ENCODE assay signal across 1 cellular context in the genomic region with DNA sequence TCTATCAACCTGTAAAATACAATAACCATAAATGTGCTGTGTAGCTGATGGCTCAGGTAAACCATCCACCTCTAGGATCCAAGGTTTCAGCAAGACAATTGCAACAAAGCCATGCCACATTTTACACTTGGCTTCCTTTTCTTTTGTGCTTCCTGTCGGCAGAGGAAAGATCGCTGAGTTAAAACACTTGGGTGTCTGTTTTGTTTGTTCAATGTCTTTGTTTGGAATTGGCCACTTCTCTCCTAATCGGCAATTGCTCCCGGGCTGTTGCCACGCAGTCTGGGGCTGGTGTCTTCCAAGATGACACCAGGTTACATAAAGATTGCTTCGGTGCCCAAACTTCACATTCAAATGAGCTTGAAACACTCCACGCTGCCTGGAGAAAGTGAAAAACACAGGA.
TF ChIP-seq lines count a peak whose summit lies in the region.

No MANE protein-coding gene starts in this region.

TF ChIP-seq in H1, 55 proteins besides CTCF, POLR2A, EP300 and RAD21 (continued from another document):
- TF ChIP-seq ATF3 (IDR thresholded peaks at IDR 0.05; ENCODE audit: insufficient read depth, low read depth, low read length) (no peak), CBX5 (IDR thresholded peaks at IDR 0.05; ENCODE audit: low read depth, low read length) (no peak)
- TF ChIP-seq, protein P1, sequence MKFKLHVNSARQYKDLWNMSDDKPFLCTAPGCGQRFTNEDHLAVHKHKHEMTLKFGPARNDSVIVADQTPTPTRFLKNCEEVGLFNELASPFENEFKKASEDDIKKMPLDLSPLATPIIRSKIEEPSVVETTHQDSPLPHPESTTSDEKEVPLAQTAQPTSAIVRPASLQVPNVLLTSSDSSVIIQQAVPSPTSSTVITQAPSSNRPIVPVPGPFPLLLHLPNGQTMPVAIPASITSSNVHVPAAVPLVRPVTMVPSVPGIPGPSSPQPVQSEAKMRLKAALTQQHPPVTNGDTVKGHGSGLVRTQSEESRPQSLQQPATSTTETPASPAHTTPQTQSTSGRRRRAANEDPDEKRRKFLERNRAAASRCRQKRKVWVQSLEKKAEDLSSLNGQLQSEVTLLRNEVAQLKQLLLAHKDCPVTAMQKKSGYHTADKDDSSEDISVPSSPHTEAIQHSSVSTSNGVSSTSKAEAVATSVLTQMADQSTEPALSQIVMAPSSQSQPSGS (IDR thresholded peaks at IDR 0.05; ENCODE audit: low read length): no peak
TF ChIP-seq in H1: peak in this region for 0.
